In genomic region chr10:104120903-104121484, GRCh38 we compare ENCODE assay signal across 8 cellular contexts. TPM values are rescaled to one million over a fixed set of nuclear protein-coding genes. Genes with fewer than 3 reads are reported as not detected.
A peak's percentile ranks its signal among the peaks of the same experiment; 100 is the strongest.
DNase-seq lines count a peak whose midpoint lies in the region; ATAC-seq and TF ChIP-seq lines count a peak whose summit lies in the region.

No MANE protein-coding gene starts in this region.

- no peaks in the 10 kb centered on the region for H3K27me3 ChIP-seq in BLaER1

- peak overlapping the region; percentile 94 to 99 for H3K27ac Mint-ChIP-seq in natural killer cell treated with Interleukin-12 subunit alpha and Interleukin-12 subunit beta and Interleukin-15 and Interleukin-18, amount 100 ng/mL, for 72 hours

- peaks cover 26% of the 10 kb centered on the region for H3K4me1 ChIP-seq in BLaER1

- no peaks in the 10 kb centered on the region for H4K20me1 ChIP-seq in BLaER1

- peak overlapping the region; percentile 83 for H3K9ac ChIP-seq in BLaER1

- H3K27me3 Mint-ChIP-seq in natural killer cell treated with Interleukin-12 subunit alpha and Interleukin-12 subunit beta and Interleukin-15 and Interleukin-18, amount 100 ng/mL, for 72 hours: peaks cover 0 to 3% of the 10 kb centered on the region in 2 donors

- peaks cover 9% of the 10 kb centered on the region for H3K36me3 ChIP-seq in BLaER1

- peak overlapping the region; percentile 84 for H3K4me3 Mint-ChIP-seq in natural killer cell treated with Interleukin-12 subunit alpha and Interleukin-12 subunit beta and Interleukin-15 and Interleukin-18, amount 100 ng/mL, for 72 hours

- TF ChIP-seq CTCF in fibroblast of the aortic adventitia (IDR thresholded peaks at IDR 0.05; ENCODE audit: insufficient read depth, low read length): no peak

- peak; percentile 34 for ATAC-seq in GM19452 (IDR thresholded peaks at IDR 0.05; ENCODE audit: unreplicated experiment)
- peak; percentile 60 to 78 for ATAC-seq in natural killer cell treated with Interleukin-12 subunit alpha and Interleukin-12 subunit beta and Interleukin-15 and Interleukin-18, amount 100 ng/mL, for 72 hours

- no peaks in the 10 kb centered on the region for H3K9me3 ChIP-seq in BLaER1

- peak overlapping the region; percentile 88 for H3K4me2 ChIP-seq in BLaER1

- no peaks in the 10 kb centered on the region for H3K36me3 Mint-ChIP-seq in natural killer cell treated with Interleukin-12 subunit alpha and Interleukin-12 subunit beta and Interleukin-15 and Interleukin-18, amount 100 ng/mL, for 72 hours

- peak overlapping the region; percentile 89 for H3K4me3 ChIP-seq in BLaER1
- peak overlapping the region; percentile 76 for H3K4me3 ChIP-seq in fibroblast of the aortic adventitia (ENCODE audit: low read depth, low read length)

- H3K9me3 Mint-ChIP-seq in natural killer cell treated with Interleukin-12 subunit alpha and Interleukin-12 subunit beta and Interleukin-15 and Interleukin-18, amount 100 ng/mL, for 72 hours: no peaks in the 10 kb centered on the region

- DNase-seq in HUDEP-2 (lab: John Stamatoyannopoulos, UW; ENCODE audit: unreplicated experiment in 76 of 76) (peak in 60 of 76 experiments; percentile 9 to 72 (median 46)), RPMI8226 (peak; percentile 77), fibroblast of the aortic adventitia (ENCODE audit: low read depth) (peak; percentile 98)
- DNase-seq in activated effector memory CD4-positive, alpha-beta T cell treated with Interleukin-2 at 50 U/mL for 16 hours: peak; percentile 76
- DNase-seq in natural killer cell treated with Interleukin-12 subunit alpha and Interleukin-12 subunit beta and Interleukin-15 and Interleukin-18, amount 100 ng/mL, for 72 hours (ENCODE audit: low spot score): peak; percentile 95
- DNase-seq in stimulated activated naive CD4-positive, alpha-beta T cell treated with Interleukin-2 at 50 U/mL for 16 hours (lab: John Stamatoyannopoulos, UW): peak; percentile 89

- peaks cover 25 to 26% of the 10 kb centered on the region in 2 donors for H3K4me1 Mint-ChIP-seq in natural killer cell treated with Interleukin-12 subunit alpha and Interleukin-12 subunit beta and Interleukin-15 and Interleukin-18, amount 100 ng/mL, for 72 hours (ENCODE audit: low read depth in 2 of 2)

- peak overlapping the region; percentile 93 for H3K27ac ChIP-seq in BLaER1

RNA-seq across cellular contexts. Expression of gene SFR1, which starts 1.0 kb away (rescaled TPM):
- 11.0 and 39.9 TPM in 2 replicates for total RNA-seq in fibroblast of the aortic adventitia (ENCODE audit: low replicate concordance)
- total RNA-seq in natural killer cell treated with Interleukin-12 subunit alpha and Interleukin-12 subunit beta and Interleukin-15 and Interleukin-18, amount 100 ng/mL, for 72 hours: 10 to 100 TPM; 12.1 to 12.5 TPM

RNA-seq across cellular contexts. Expression of gene COL17A1, which starts 35.3 kb away (rescaled TPM):
- total RNA-seq in fibroblast of the aortic adventitia (ENCODE audit: low replicate concordance): 2.0 and 2.3 TPM in 2 replicates
- not detected for total RNA-seq in natural killer cell treated with Interleukin-12 subunit alpha and Interleukin-12 subunit beta and Interleukin-15 and Interleukin-18, amount 100 ng/mL, for 72 hours

Comparison
In these comparisons a context has a peak if more than half of its experiments do, and no peak if none do; other contexts are left out.
1. Peak in every context shown above with its lines: DNase-seq, ATAC-seq, H3K4me3 ChIP-seq and H3K27ac ChIP-seq.
2. DNase-seq: peak in every context shown above with its lines; median percentile 98 in fibroblast of the aortic adventitia; 95 in natural killer cell treated with Interleukin-12 subunit alpha and Interleukin-12 subunit beta and Interleukin-15 and Interleukin-18, amount 100 ng/mL, for 72 hours; 89 in stimulated activated naive CD4-positive, alpha-beta T cell treated with Interleukin-2 at 50 U/mL for 16 hours; 77 in RPMI8226; 76 in activated effector memory CD4-positive, alpha-beta T cell treated with Interleukin-2 at 50 U/mL for 16 hours; 46 in HUDEP-2.